In genomic region chr19:47628058-47628771, GRCh38 we compare ENCODE assay signal across 17 cellular contexts. TPM values are rescaled to one million over a fixed set of nuclear protein-coding genes. Genes with fewer than 3 reads are reported as not detected.
DNase-seq lines count a peak whose midpoint lies in the region; ATAC-seq and TF ChIP-seq lines count a peak whose summit lies in the region.
"Had no signal": no experiment of that assay in that cellular context is flagged by ENCODE, and none has a peak within 500 bp of the region (broad histone marks: within the 10 kb centered on the region; RNA-seq: fewer than 3 reads in every experiment).

No MANE protein-coding gene starts in this region.

- H3K4me3 ChIP-seq in CD4-positive, CD25-positive, alpha-beta regulatory T cell (ENCODE audit: low read depth, low read length): no peak overlapping the region
- H3K4me3 ChIP-seq in H7 (ENCODE audit: insufficient read depth, low read depth, low read length) (no peak overlapping the region), mammary epithelial cell (replicated peaks in 1 of 3; ENCODE audit: insufficient read depth in 1 of 3, low read depth in 2 of 3, low read length in 3 of 3) (no peak overlapping the region)
- H3K4me3 ChIP-seq: BLaER1 had no signal

- no peaks in the 10 kb centered on the region for H3K9me3 Mint-ChIP-seq in CD4-positive, CD25-positive, alpha-beta regulatory T cell

- CTCF ChIA-PET in mammary epithelial cell (lab: Charles Lee; ENCODE audit: low non-redundant PET): no interaction called here

- dilution Hi-C loops in mammary epithelial cell (cut with HindIII; ENCODE audit: low sequenced_read_pairs): no loop called here

- BruUV-seq in mammary epithelial cell (replicated peaks; lab: Mats Ljungman, UMichigan): no TSS peak

- H3K9ac ChIP-seq in mammary epithelial cell (ENCODE audit: insufficient read depth, low read length): no peak overlapping the region
- H3K9ac ChIP-seq: BLaER1, KMS-11 had no signal

- no peaks in the 10 kb centered on the region for H4K20me1 ChIP-seq in mammary epithelial cell (ENCODE audit: insufficient read depth, low read length)

- H3K36me3 ChIP-seq in CD4-positive, CD25-positive, alpha-beta regulatory T cell (ENCODE audit: control insufficient read depth, insufficient read depth, low read length): peaks cover 13% of the 10 kb centered on the region
- H3K36me3 ChIP-seq in H7 (replicated peaks; ENCODE audit: control insufficient read depth, insufficient read depth, low read length) (peaks cover 1% of the 10 kb centered on the region; the same call in 1 of the 2 replicates), mammary epithelial cell (ENCODE audit: insufficient read depth, low read length) (no peaks in the 10 kb centered on the region)

- H3K27ac ChIP-seq in CD4-positive, CD25-positive, alpha-beta regulatory T cell (ENCODE audit: insufficient read depth, low read length, poor library complexity, severe bottlenecking): no peak overlapping the region
- H3K27ac ChIP-seq in mammary epithelial cell (ENCODE audit: insufficient read depth, low read depth, low read length): no peak overlapping the region
- H3K27ac ChIP-seq: BLaER1, KMS-11 had no signal

- peaks cover 5% of the 10 kb centered on the region for H3K27me3 Mint-ChIP-seq in CD4-positive, CD25-positive, alpha-beta regulatory T cell

- H2AFZ ChIP-seq in mammary epithelial cell (ENCODE audit: low read depth, low read length): no peak overlapping the region

- peaks cover 88% of the 10 kb centered on the region for H3K79me2 ChIP-seq in mammary epithelial cell (ENCODE audit: insufficient read depth, low read length)

- H3K4me1 ChIP-seq in CD4-positive, CD25-positive, alpha-beta regulatory T cell (ENCODE audit: control insufficient read depth, insufficient read depth, low read length, poor library complexity, severe bottlenecking): no peaks in the 10 kb centered on the region
- H3K4me1 ChIP-seq in mammary epithelial cell (ENCODE audit: insufficient read depth, low read length): peaks cover 14% of the 10 kb centered on the region
- H3K4me1 ChIP-seq: BLaER1 had no signal

- no peak overlapping the region for H3K4me3 Mint-ChIP-seq in CD4-positive, CD25-positive, alpha-beta regulatory T cell

- H3K4me1 Mint-ChIP-seq in CD4-positive, CD25-positive, alpha-beta regulatory T cell: peaks cover 4 to 76% (median 42%) of the 10 kb centered on the region in 4 donors

- in situ Hi-C loops in mammary epithelial cell (cut with MboI; ENCODE audit: low sequenced_read_pairs in 2 of 2): no loop called here

- TF ChIP-seq CTCF in mammary epithelial cell (conservative IDR thresholded peaks at IDR 0.05 in 1 of 2, IDR thresholded peaks at IDR 0.05 in 1 of 2; ENCODE audit: extremely low read depth in 1 of 2, insufficient read depth in 1 of 2, low read depth in 1 of 2, low read length in 2 of 2): no peak

- no peak overlapping the region for H3K4me2 ChIP-seq in mammary epithelial cell (ENCODE audit: insufficient read depth, low read depth, low read length)
- H3K4me2 ChIP-seq: BLaER1, KMS-11 had no signal

- no peak for ATAC-seq in CD4-positive, CD25-positive, alpha-beta regulatory T cell (ENCODE audit: low read depth in 2 of 2)
- peak; percentile 65 for ATAC-seq in left colon
- ATAC-seq: PC-3, Right ventricle myocardium inferior had no signal

- no peaks in the 10 kb centered on the region for H3K9me3 ChIP-seq in CD4-positive, CD25-positive, alpha-beta regulatory T cell (ENCODE audit: control insufficient read depth in 2 of 2, low read length in 2 of 2)
- no peaks in the 10 kb centered on the region for H3K9me3 ChIP-seq in mammary epithelial cell (replicated peaks; ENCODE audit: insufficient read depth, low read length)
- H3K9me3 ChIP-seq: BLaER1 had no signal

- H3K27ac Mint-ChIP-seq in CD4-positive, CD25-positive, alpha-beta regulatory T cell: peak overlapping the region in 2 of 3 donors; percentile 75 to 80

- no peaks in the 10 kb centered on the region for H3K27me3 ChIP-seq in CD4-positive, CD25-positive, alpha-beta regulatory T cell (ENCODE audit: control insufficient read depth, insufficient read depth, low read length)
- no peaks in the 10 kb centered on the region for H3K27me3 ChIP-seq in H7 (ENCODE audit: control insufficient read depth, insufficient read depth, low read length)
- H3K27me3 ChIP-seq in mammary epithelial cell (ENCODE audit: insufficient read depth, low read length): no peaks in the 10 kb centered on the region
- H3K27me3 ChIP-seq: BLaER1 had no signal

- H3K36me3 Mint-ChIP-seq in CD4-positive, CD25-positive, alpha-beta regulatory T cell: peaks cover 21% of the 10 kb centered on the region

- intact Hi-C loops in mammary epithelial cell (cut with micrococcal nuclease): no loop called here
- intact Hi-C loops in left colon (cut with DNase I, micrococcal nuclease): no loop called here

- no peak for DNase-seq in CD4-positive, CD25-positive, alpha-beta regulatory T cell
- DNase-seq in H7 (peak; percentile 18), mammary epithelial cell (peak; percentile 63), left colon (no peak), SHP77 treated with DMSO at 0.1 percent for 48 hours (lab: John Stamatoyannopoulos, UW) (no peak), activated gamma-delta T cell treated with Interleukin-2 at 50 U/mL for 16 hours (no peak), NCI-H146 (lab: John Stamatoyannopoulos, UW) (no peak), iPS-NIHi11 (ENCODE audit: low spot score) (no peak)
- DNase-seq: DMS 273 treated with DMSO at 0.1 percent for 48 hours, MM.1S, NCI-H1105, NCI-H187, NCI-H446, PC-3 had no signal

- WGBS in mammary epithelial cell (ENCODE audit: low coverage, missing lambda C conversion rate): 79% methylated on average over 6 of the region's 6 CpGs

RNA-seq across cellular contexts. Expression of gene BICRA, which starts 19.3 kb away (rescaled TPM):
- total RNA-seq in CD4-positive, CD25-positive, alpha-beta regulatory T cell: 43.8 TPM
- polyA plus RNA-seq in CD4-positive, CD25-positive, alpha-beta regulatory T cell: under 1 TPM; 0.25 to 0.75 (median 0.49) TPM
- total RNA-seq in H7 (2014; rRNA removed; shearing (Covaris generic)): 3.4 and 8.5 TPM in 2 replicates
- total RNA-seq in mammary epithelial cell (10 to 100 TPM; 10.2 to 11.7 TPM), left colon (10 to 100 TPM; 14.9 to 16.8 TPM)
- polyA plus RNA-seq in mammary epithelial cell: 0.63 TPM
- polyA minus RNA-seq in mammary epithelial cell: 13.6 TPM

RNA-seq across cellular contexts. Expression of gene ZNF541, which starts 55.3 kb away (rescaled TPM):
- total RNA-seq in CD4-positive, CD25-positive, alpha-beta regulatory T cell: 0.52 TPM
- polyA plus RNA-seq in CD4-positive, CD25-positive, alpha-beta regulatory T cell: under 1 TPM in 3 of 4 donors, not detected in 1; 0.07 to 0.42 (median 0.23) TPM
- total RNA-seq in H7 (2014; rRNA removed; shearing (Covaris generic)): not detected in 2 replicates
- not detected for total RNA-seq in mammary epithelial cell
- not detected for polyA plus RNA-seq in mammary epithelial cell
- not detected for polyA minus RNA-seq in mammary epithelial cell
- under 1 TPM in 1 of 2 donors, not detected in 1; 0.11 TPM for total RNA-seq in left colon
- total RNA-seq: PC-3 had no signal

Comparison
In these comparisons a context has a peak if more than half of its experiments do, and no peak if none do; other contexts are left out.
1. DNase-seq: peak in H7 (single experiment) and mammary epithelial cell (single experiment); none in CD4-positive, CD25-positive, alpha-beta regulatory T cell (0 of 3), left colon (0 of 2), SHP77 treated with DMSO at 0.1 percent for 48 hours (single experiment), activated gamma-delta T cell treated with Interleukin-2 at 50 U/mL for 16 hours (single experiment), NCI-H146 (single experiment) and iPS-NIHi11 (single experiment).